In the genomic region with DNA sequence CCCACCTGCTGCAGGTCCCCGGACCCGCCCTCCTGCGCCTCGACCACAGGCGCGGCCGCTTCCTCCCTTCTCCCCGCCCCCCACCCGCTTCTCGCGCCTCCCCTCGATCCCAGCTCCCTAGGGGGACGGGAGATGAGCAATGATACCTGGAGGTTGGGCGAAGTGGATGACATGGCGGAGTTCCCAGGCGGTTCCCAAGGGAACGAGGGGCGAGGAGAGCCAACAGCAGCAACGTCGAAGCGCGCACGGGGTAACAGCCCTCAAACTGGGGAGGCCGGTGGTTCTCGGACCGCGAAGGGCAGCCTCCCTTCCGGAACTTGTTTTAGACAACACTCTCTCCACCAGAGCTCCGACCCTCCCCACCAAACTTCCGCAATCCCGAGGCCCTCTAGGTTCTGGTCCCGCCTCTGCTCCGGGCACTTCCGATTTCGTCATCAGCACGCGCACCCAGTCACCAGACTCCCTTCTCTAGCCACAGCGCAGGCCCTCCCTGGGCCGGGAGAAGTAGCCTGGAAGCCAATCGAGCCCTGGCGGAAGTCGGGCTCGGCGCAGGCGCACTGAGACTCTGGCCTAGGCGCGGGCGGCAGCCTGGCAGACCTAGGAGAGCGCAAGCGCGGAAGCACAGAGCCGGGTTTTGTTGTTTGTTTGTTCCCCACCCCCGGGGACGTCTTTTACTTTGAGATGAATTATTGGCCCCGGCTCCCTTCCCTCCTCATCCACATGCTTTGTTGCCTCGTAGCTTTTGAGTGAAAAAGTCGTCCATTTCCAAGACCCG, we compare ENCODE assay signal across 1 cellular context.
TF ChIP-seq lines count a peak whose summit lies in the region.

Gene VPS4B, minus strand, starts transcription at position 390 of the 775 bp plus-strand sequence. Its CDS starts 217 bp downstream, at position 173.

TF ChIP-seq in SK-N-SH, 30 proteins besides CTCF, POLR2A, EP300 and RAD21 (continued from another document):
- TF ChIP-seq REST (IDR thresholded peaks at IDR 0.05; ENCODE audit: low read depth, low read length) (no peak), USF2 (IDR thresholded peaks at IDR 0.05; ENCODE audit: borderline replicate concordance, low read depth, low read length) (0 out of 2 replicates have a peak, but pooled peaks have one; percentile 14), FOXM1 (IDR thresholded peaks at IDR 0.05; ENCODE audit: low read depth) (no peak), FOSL2 (IDR thresholded peaks at IDR 0.05; ENCODE audit: borderline replicate concordance, low read depth) (no peak), NRF1 (IDR thresholded peaks at IDR 0.05; ENCODE audit: low read depth, low read length) (peak; percentile 94), POLR2AphosphoS5 (IDR thresholded peaks at IDR 0.05; ENCODE audit: low read depth, low read length) (peak; percentile 96), RXRA (IDR thresholded peaks at IDR 0.05; ENCODE audit: borderline replicate concordance, low read depth) (no peak), CHD2 (IDR thresholded peaks at IDR 0.05; ENCODE audit: low read length, partially characterized antibody) (peak; percentile 82), TCF12 (IDR thresholded peaks at IDR 0.05) (peak; percentile 15; the same call in 1 of the 2 replicates), GABPA (IDR thresholded peaks at IDR 0.05; ENCODE audit: low read depth) (peak; percentile 95), USF1 (IDR thresholded peaks at IDR 0.05; ENCODE audit: borderline replicate concordance, low read depth) (peak; percentile 42; the same call in 1 of the 2 replicates), RFX5 (IDR thresholded peaks at IDR 0.05; ENCODE audit: low read length) (peak; percentile 12; the same call in 1 of the 2 replicates), MEF2A (IDR thresholded peaks at IDR 0.05; ENCODE audit: borderline replicate concordance, low read depth) (no peak), NFIC (IDR thresholded peaks at IDR 0.05; ENCODE audit: borderline replicate concordance) (no peak), YY1 (IDR thresholded peaks at IDR 0.05; ENCODE audit: low read depth) (peak; percentile 80), ELF1 (IDR thresholded peaks at IDR 0.05) (peak; percentile 100), SIN3A (IDR thresholded peaks at IDR 0.05; ENCODE audit: borderline replicate concordance, low read depth, low read length) (no peak; the same call in 1 of the 2 replicates), RCOR1 (IDR thresholded peaks at IDR 0.05; ENCODE audit: low read length) (no peak), JUND (IDR thresholded peaks at IDR 0.05) (no peak), MAX (IDR thresholded peaks at IDR 0.05; ENCODE audit: low read depth) (peak; percentile 81)
